ENCODE assay signal across 8 cellular contexts in genomic region chr12:132327351-132328171, GRCh38. TPM values are rescaled to one million over a fixed set of nuclear protein-coding genes. Genes with fewer than 3 reads are reported as not detected.
A peak's percentile ranks its signal among the peaks of the same experiment; 100 is the strongest.
DNase-seq lines count a peak whose midpoint lies in the region; ATAC-seq and TF ChIP-seq lines count a peak whose summit lies in the region.

No MANE protein-coding gene starts in this region.

- ATAC-seq in HG02588 (IDR thresholded peaks at IDR 0.05; ENCODE audit: unreplicated experiment) = no peak
- no peak for ATAC-seq in HG03457 (IDR thresholded peaks at IDR 0.05; ENCODE audit: unreplicated experiment)

- TF ChIP-seq CTCF in GM13977 (IDR thresholded peaks at IDR 0.05; ENCODE audit: extremely low read depth, insufficient read depth, missing control alignments) = no peak

- in situ Hi-C loops in GM13977 (cut with MboI; ENCODE audit: low pct_unique_long_range_greater_than_20kb, low sequenced_read_pairs, unreplicated experiment) = no loop called here

- DNase-seq in EH (ENCODE audit: low read depth) (peak; percentile 82), RKO (ENCODE audit: low spot score) (peak; percentile 95), cerebellar cortex (ENCODE audit: low spot score) (peak; percentile 97), mucosa of gallbladder (ENCODE audit: low spot score) (peak; percentile 23), stromal cell of bone marrow (ENCODE audit: low read depth) (peak; percentile 88), GM13977 (ENCODE audit: low spot score) (no peak)

RNA-seq across cellular contexts. Expression of gene GALNT9, which starts 1.8 kb away (rescaled TPM):
- 0.12 TPM for total RNA-seq in mucosa of gallbladder
